8 cellular contexts compared by ENCODE assay signal in genomic region chr4:77156912-77157858, GRCh38. TPM values are rescaled to one million over a fixed set of nuclear protein-coding genes. Genes with fewer than 3 reads are reported as not detected.
DNase-seq lines count a peak whose midpoint lies in the region; ATAC-seq and TF ChIP-seq lines count a peak whose summit lies in the region.

A gene with protein sequence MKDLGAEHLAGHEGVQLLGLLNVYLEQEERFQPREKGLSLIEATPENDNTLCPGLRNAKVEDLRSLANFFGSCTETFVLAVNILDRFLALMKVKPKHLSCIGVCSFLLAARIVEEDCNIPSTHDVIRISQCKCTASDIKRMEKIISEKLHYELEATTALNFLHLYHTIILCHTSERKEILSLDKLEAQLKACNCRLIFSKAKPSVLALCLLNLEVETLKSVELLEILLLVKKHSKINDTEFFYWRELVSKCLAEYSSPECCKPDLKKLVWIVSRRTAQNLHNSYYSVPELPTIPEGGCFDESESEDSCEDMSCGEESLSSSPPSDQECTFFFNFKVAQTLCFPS (plus strand): TSS chr4:77157207. CDS start chr4:77158533, 1,326 bp downstream.

- H3K4me3 ChIP-seq in hepatocyte = peak within 1 kb of the TSS; percentile 83

- DNase-seq in GM10266 (ENCODE audit: extremely low spot score) (peak; percentile 79), NCI-H128 (lab: John Stamatoyannopoulos, UW; ENCODE audit: unreplicated experiment) (peak; percentile 90), anterior cingulate cortex (lab: John Stamatoyannopoulos, UW) (peak in 56 of 58 donors; percentile 64 to 98 (median 89)), hepatocyte (ENCODE audit: low spot score) (peak; percentile 96), sciatic nerve (ENCODE audit: low spot score) (peak; percentile 95), inferior parietal cortex (ENCODE audit: extremely low spot score) (no peak)

- H3K4me2 ChIP-seq in hepatocyte = peak within 1 kb of the TSS; percentile 76

- H3K36me3 ChIP-seq in hepatocyte (replicated peaks; ENCODE audit: insufficient read depth, low read depth) = no peaks in the 10 kb centered on the region

- H3K79me2 ChIP-seq in hepatocyte = peaks cover 50% of the 10 kb centered on the region

- ATAC-seq in HG02588 (IDR thresholded peaks at IDR 0.05; ENCODE audit: unreplicated experiment) (peak; percentile 21), sciatic nerve (peak; percentile 75)

- no peaks in the 10 kb centered on the region for H3K27me3 ChIP-seq in hepatocyte

- peaks cover 35% of the 10 kb centered on the region for H4K20me1 ChIP-seq in hepatocyte (ENCODE audit: insufficient read depth, poor library complexity, severe bottlenecking)

- peaks cover 34% of the 10 kb centered on the region for H3K4me1 ChIP-seq in hepatocyte (ENCODE audit: insufficient read depth)

- no peaks in the 10 kb centered on the region for H3K9me2 ChIP-seq in hepatocyte (replicated peaks; ENCODE audit: insufficient read depth)

- TF ChIP-seq CTCF in GM10266 (IDR thresholded peaks at IDR 0.05; ENCODE audit: control insufficient read depth, insufficient read depth, low read depth, missing control alignments) (no peak), hepatocyte (IDR thresholded peaks at IDR 0.05; ENCODE audit: poor library complexity) (no peak)

- H3K9me3 ChIP-seq in hepatocyte (ENCODE audit: low read depth) = no peaks in the 10 kb centered on the region

- peak within 1 kb of the TSS; percentile 96 for H3K27ac ChIP-seq in hepatocyte

- intact Hi-C loops in T-helper 2 cell treated with Interferon-gamma antibody and Interleukin-4, amounts not matched to agents 100 ng/mL and 5 ng/mL, for 36 hours (cut with micrococcal nuclease) = loop anchor here (1.0 to 5.0 kb wide), 6 partner anchors 11 to 1432 kb away; partner anchors contain the start of gene USO1
- intact Hi-C loops in sciatic nerve (cut with DNase I) = no loop called here

- WGBS in hepatocyte (ENCODE audit: low lambda C conversion rate, missing lambda C conversion rate) = 1% methylated on average over 53 of the region's 94 CpGs

- peak within 1 kb of the TSS; percentile 67 for H2AFZ ChIP-seq in hepatocyte

RNA-seq across cellular contexts. Expression of the gene that starts here (rescaled TPM):
- total RNA-seq in T-helper 2 cell treated with Interferon-gamma antibody and Interleukin-4, amounts not matched to agents 100 ng/mL and 5 ng/mL, for 36 hours = 19.0 and 19.9 TPM in 2 replicates
- total RNA-seq in hepatocyte (127 and 134 TPM in 2 replicates), sciatic nerve (48.5 TPM)
- polyA plus RNA-seq in hepatocyte = 69.8 and 73.8 TPM in 2 replicates
